ENCODE assay signal across 7 cellular contexts in genomic region chr12:132887513-132888341, GRCh38. TPM values are rescaled to one million over a fixed set of nuclear protein-coding genes. Genes with fewer than 3 reads are reported as not detected.
DNase-seq lines count a peak whose midpoint lies in the region; ATAC-seq and TF ChIP-seq lines count a peak whose summit lies in the region.

CHFR (minus strand) TSS chr12:132887605; CDS start chr12:132887328, 277 bp downstream.

- intact Hi-C loops in spleen (cut with DNase I; ENCODE audit: low total_unique reads) = loop anchor here (10.0 kb wide), 1 partner anchor 63 kb away; the partner anchor contains the start of gene GOLGA3

- peaks cover 0 to 29% (median 11%) of the 10 kb centered on the region in 6 donors for H3K36me3 ChIP-seq in spleen

- ATAC-seq in GM18519 (IDR thresholded peaks at IDR 0.05; ENCODE audit: low FRiP score, unreplicated experiment) (peak; percentile 95), HG03060 (IDR thresholded peaks at IDR 0.05; ENCODE audit: low read depth, unreplicated experiment) (peak; percentile 94)

- no peaks in the 10 kb centered on the region for H3K27me3 ChIP-seq in spleen (replicated peaks in 1 of 7)

- WGBS in spleen, 5 donors = 1 to 3% (median 2%) methylated on average over 48 to 83 of the region's 83 CpGs

- TF ChIP-seq POLR2A in spleen (IDR thresholded peaks at IDR 0.05) = no peak

- H3K4me1 ChIP-seq in spleen = peaks cover 10 to 39% (median 24%) of the 10 kb centered on the region in 6 donors

- peaks cover 0 to 7% (median 0%) of the 10 kb centered on the region in 8 donors for H3K9me3 ChIP-seq in spleen

- DNase-seq in NCI-H2196 (lab: John Stamatoyannopoulos, UW; ENCODE audit: unreplicated experiment) (peak; percentile 98), cerebellar cortex (ENCODE audit: low spot score) (peak; percentile 97), iris pigment epithelial cell (ENCODE audit: low read depth) (peak; percentile 99), spleen (peak; percentile 100)
- DNase-seq in activated CD4-positive, CD25-positive, alpha-beta regulatory T cell treated with anti-CD3 and anti-CD28 coated beads, Interleukin-2, amount 50 U/mL, for 72 hours = peak; percentile 92

- TF ChIP-seq CTCF in spleen (IDR thresholded peaks at IDR 0.05 in 8 of 11, conservative IDR thresholded peaks at IDR 0.05 in 3 of 11) = peak in 2 of 11 experiments; percentile 10 to 41

- peak within 1 kb of the TSS; percentile 97 to 99 (median 98) for H3K27ac ChIP-seq in spleen

- peak within 1 kb of the TSS; percentile 82 to 95 (median 89) for H3K4me3 ChIP-seq in spleen

RNA-seq across cellular contexts. Expression of gene CHFR, which starts in this region (rescaled TPM):
- 10 to 100 TPM; 60.4 to 87.2 (median 68.1) TPM for total RNA-seq in spleen
- 10 to 100 TPM; 26.7 to 46.1 (median 41.8) TPM for polyA plus RNA-seq in spleen

Comparison
In these comparisons a context has a peak if more than half of its experiments do, and no peak if none do; other contexts are left out.
1. Peak in every context shown above with its lines: DNase-seq, ATAC-seq, H3K4me3 ChIP-seq and H3K27ac ChIP-seq.